Comparison of ENCODE assay signal across 7 cellular contexts in genomic region chr12:117857139-117857538, GRCh38.
DNase-seq lines count a peak whose midpoint lies in the region; ATAC-seq, FAIRE-seq and TF ChIP-seq lines count a peak whose summit lies in the region.
"Not testable (repeated sequence)": the region's sequence is repeated elsewhere in the genome, so short reads cannot be mapped to it uniquely, and the experiment has no call there.

No MANE protein-coding gene starts in this region.

- H3K36me3 Mint-ChIP-seq in astrocyte (ENCODE audit: low read depth, unreplicated experiment) = not testable (repeated sequence)

- not testable (repeated sequence) for H3K14ac ChIP-seq in mesenchymal stem cell (ENCODE audit: low read length in 2 of 2)

- ATAC-seq in RWPE2 (ENCODE audit: low read depth) (peak; percentile 76), esophagus mucosa (peak; percentile 53)

- H3K79me2 ChIP-seq in astrocyte (ENCODE audit: insufficient read depth, low read length) = not testable (repeated sequence)

- not testable (repeated sequence) for H2BK12ac ChIP-seq in mesenchymal stem cell (ENCODE audit: low read length in 2 of 2)

- WGBS in mesenchymal stem cell = 60% methylated on average over 4 of the region's 4 CpGs

- peaks cover 18% of the 10 kb centered on the region for H3K4me1 ChIP-seq in RWPE2 (ENCODE audit: insufficient read depth, poor library complexity, severe bottlenecking)
- H3K4me1 ChIP-seq in astrocyte (ENCODE audit: insufficient read depth, low read length); mesenchymal stem cell (ENCODE audit: control insufficient read depth, insufficient read depth, low read depth, low read length): not testable (repeated sequence)

- H3K18ac ChIP-seq in mesenchymal stem cell (ENCODE audit: low read depth in 1 of 2, low read length in 2 of 2) = not testable (repeated sequence)

- not testable (repeated sequence) for H2BK5ac ChIP-seq in mesenchymal stem cell (ENCODE audit: low read depth, low read length, poor library complexity, severe bottlenecking)

- not testable (repeated sequence) for H3K4me3 Mint-ChIP-seq in astrocyte (ENCODE audit: unreplicated experiment)

- not testable (repeated sequence) for H3K4ac ChIP-seq in mesenchymal stem cell (ENCODE audit: low read depth in 1 of 2, low read length in 2 of 2)

- not testable (repeated sequence) for H3K23ac ChIP-seq in mesenchymal stem cell (ENCODE audit: low read length in 2 of 2)

- not testable (repeated sequence) for H3K9me3 ChIP-seq in RWPE2 (ENCODE audit: severe bottlenecking); astrocyte (ENCODE audit: insufficient read depth, low read depth, low read length); mesenchymal stem cell (ENCODE audit: control insufficient read depth, low read length)

- not testable (repeated sequence) for H3K4me3 ChIP-seq in RWPE2 (ENCODE audit: severe bottlenecking); astrocyte (ENCODE audit: insufficient read depth, low read depth, low read length); mesenchymal stem cell (ENCODE audit: insufficient read depth in 1 of 2, low read depth in 1 of 2, low read length in 2 of 2)

- H3K4me1 Mint-ChIP-seq in astrocyte (ENCODE audit: low read depth, unreplicated experiment) = not testable (repeated sequence)

- not testable (repeated sequence) for H3K9ac ChIP-seq in astrocyte (ENCODE audit: low read length)
- H3K9ac ChIP-seq in mesenchymal stem cell (ENCODE audit: low read length) = peak overlapping the region; percentile 45

- H4K20me1 ChIP-seq in astrocyte (ENCODE audit: insufficient read depth, low read length) = not testable (repeated sequence)

- not testable (repeated sequence) for TF ChIP-seq CTCF in RWPE2 (IDR thresholded peaks at IDR 0.05; ENCODE audit: poor library complexity, severe bottlenecking); astrocyte (IDR thresholded peaks at IDR 0.05; ENCODE audit: insufficient read depth, low read depth, low read length)

- not testable (repeated sequence) for H2BK120ac ChIP-seq in mesenchymal stem cell (ENCODE audit: low read depth, low read length)

- not testable (repeated sequence) for H2BK15ac ChIP-seq in mesenchymal stem cell (ENCODE audit: low read depth, poor library complexity, severe bottlenecking)

- H2AK5ac ChIP-seq in mesenchymal stem cell (ENCODE audit: low read length, severe bottlenecking) = not testable (repeated sequence)

- not testable (repeated sequence) for FAIRE-seq in astrocyte (lab: Jason Lieb, UNC)

- H3K27ac Mint-ChIP-seq in astrocyte (ENCODE audit: unreplicated experiment) = not testable (repeated sequence)

- H4K8ac ChIP-seq in mesenchymal stem cell (ENCODE audit: low read length) = not testable (repeated sequence)

- not testable (repeated sequence) for H2AFZ ChIP-seq in astrocyte (ENCODE audit: low read depth, low read length); mesenchymal stem cell (ENCODE audit: low read depth, low read length)

- not testable (repeated sequence) for H3K36me3 ChIP-seq in RWPE2 (ENCODE audit: low read depth); astrocyte (ENCODE audit: insufficient read depth, low read length); mesenchymal stem cell (ENCODE audit: control insufficient read depth in 1 of 2, insufficient read depth in 2 of 2, low read depth in 1 of 2, low read length in 2 of 2)

- not testable (repeated sequence) for H3K27me3 Mint-ChIP-seq in astrocyte (ENCODE audit: low read depth, unreplicated experiment)

- DNase-seq in DMS53 treated with DMSO at 0.1 percent for 48 hours (lab: John Stamatoyannopoulos, UW; ENCODE audit: unreplicated experiment) (peak; percentile 16), HCEC 1CT (peak; percentile 35), NCI-H226 (peak; percentile 9), astrocyte (ENCODE audit: low read depth) (peak; percentile 45)
- DNase-seq in RWPE2 (ENCODE audit: low spot score); mesenchymal stem cell: not testable (repeated sequence)

- not testable (repeated sequence) for H4K91ac ChIP-seq in mesenchymal stem cell (ENCODE audit: low read length)

- H3K9me3 Mint-ChIP-seq in astrocyte (ENCODE audit: unreplicated experiment) = not testable (repeated sequence)

- not testable (repeated sequence) for H3K4me2 ChIP-seq in astrocyte (ENCODE audit: low read length); mesenchymal stem cell (ENCODE audit: low read length, poor library complexity, severe bottlenecking)

- not testable (repeated sequence) for H3K27ac ChIP-seq in RWPE2 (ENCODE audit: poor library complexity, severe bottlenecking); astrocyte (ENCODE audit: low read depth, low read length); mesenchymal stem cell (ENCODE audit: low read length, poor library complexity, severe bottlenecking)

- not testable (repeated sequence) for H3K27me3 ChIP-seq in RWPE2 (ENCODE audit: insufficient read depth, poor library complexity, severe bottlenecking); astrocyte (ENCODE audit: insufficient read depth, low read length)
- peaks cover 10 to 22% of the 10 kb centered on the region in 2 experiments for H3K27me3 ChIP-seq in mesenchymal stem cell (ENCODE audit: control insufficient read depth in 1 of 2, insufficient read depth in 1 of 2, low read length in 2 of 2)

- H3K79me1 ChIP-seq in mesenchymal stem cell (replicated peaks; ENCODE audit: low read length, poor library complexity, severe bottlenecking) = not testable (repeated sequence)
